34 cellular contexts compared by ENCODE assay signal in genomic region chr15:39701988-39702387, GRCh38.
"Had no signal": no experiment of that assay in that cellular context is flagged by ENCODE, and none has a peak within 500 bp of the region (broad histone marks: within the 10 kb centered on the region; RNA-seq: fewer than 3 reads in every experiment).

No MANE protein-coding gene starts in this region.

- FAIRE-seq: astrocyte, colon, endometrium, endothelial cell of umbilical vein had no signal

- H3K36me3 Mint-ChIP-seq: activated CD4-positive, alpha-beta memory T cell treated with anti-CD3 and anti-CD28 coated beads for 36 hours; activated CD8-positive, alpha-beta memory T cell treated with anti-CD3 and anti-CD28 coated beads, Interleukin-2, amount 10 ng/mL, durations not matched to agents 7 days and 5 days; activated naive CD4-positive, alpha-beta T cell treated with anti-CD3 and anti-CD28 coated beads, Interleukin-2, amount 50 U/mL, for 24 hours; activated naive CD8-positive, alpha-beta T cell treated with anti-CD3 and anti-CD28 coated beads, Interleukin-2, amount 10 ng/mL, durations not matched to agents 7 days and 5 days had no signal

- H3K4me1 Mint-ChIP-seq: activated CD4-positive, alpha-beta T cell treated with anti-CD3 and anti-CD28 coated beads for 36 hours; activated CD4-positive, alpha-beta T cell treated with anti-CD3 and anti-CD28 coated beads, Interleukin-2, amount 10 ng/mL, durations not matched to agents 24 days and 14 days; activated CD8-positive, alpha-beta memory T cell treated with anti-CD3 and anti-CD28 coated beads, Interleukin-2, amount 10 ng/mL, durations not matched to agents 7 days and 5 days; activated naive CD4-positive, alpha-beta T cell treated with anti-CD3 and anti-CD28 coated beads, Interleukin-2, amount 50 U/mL, for 24 hours; activated naive CD8-positive, alpha-beta T cell treated with anti-CD3 and anti-CD28 coated beads, Interleukin-2, amount 10 ng/mL, durations not matched to agents 7 days and 5 days had no signal

- H3K27ac Mint-ChIP-seq: activated CD4-positive, alpha-beta memory T cell treated with anti-CD3 and anti-CD28 coated beads for 36 hours; activated CD4-positive, alpha-beta T cell treated with anti-CD3 and anti-CD28 coated beads for 36 hours; activated CD4-positive, alpha-beta T cell treated with anti-CD3 and anti-CD28 coated beads, Interleukin-2, amount 10 ng/mL, durations not matched to agents 24 days and 14 days; activated CD8-positive, alpha-beta memory T cell treated with anti-CD3 and anti-CD28 coated beads, Interleukin-2, amount 10 ng/mL, durations not matched to agents 7 days and 5 days; activated CD8-positive, alpha-beta T cell treated with anti-CD3 and anti-CD28 coated beads, Interleukin-2, amount 10 ng/mL, durations not matched to agents 7 days and 5 days; activated naive CD4-positive, alpha-beta T cell treated with anti-CD3 and anti-CD28 coated beads for 36 hours; activated naive CD4-positive, alpha-beta T cell treated with anti-CD3 and anti-CD28 coated beads, Interleukin-2, amount 50 U/mL, for 24 hours; activated naive CD8-positive, alpha-beta T cell treated with anti-CD3 and anti-CD28 coated beads, Interleukin-2, amount 10 ng/mL, durations not matched to agents 7 days and 5 days; activated T-helper 1 cell treated with anti-CD3 and anti-CD28 coated beads, Interleukin-12 subunit alpha, Interleukin-12 subunit beta, Interleukin-2, Interleukin-4 antibody, amounts not matched to agents 30 ng/mL and 10 ng/mL and 1 ng/mL, durations not matched to agents 14 hours and 24 hours and 36 hours; activated T-helper 2 cell treated with anti-CD3 and anti-CD28 coated beads, Interferon-gamma antibody, Interleukin-2, Interleukin-4, amounts not matched to agents 10 μg/mL and 5 μg/mL and 100 μg/mL, durations not matched to agents 14 hours and 24 hours and 36 hours; effector memory CD8-positive, alpha-beta T cell had no signal

- H3K27me3 Mint-ChIP-seq: activated CD4-positive, alpha-beta memory T cell treated with anti-CD3 and anti-CD28 coated beads for 36 hours; activated CD4-positive, alpha-beta T cell treated with anti-CD3 and anti-CD28 coated beads for 36 hours; activated naive CD4-positive, alpha-beta T cell treated with anti-CD3 and anti-CD28 coated beads, Interleukin-2, amount 50 U/mL, for 24 hours; effector memory CD8-positive, alpha-beta T cell had no signal

- H3K9me3 Mint-ChIP-seq: activated CD4-positive, alpha-beta memory T cell treated with anti-CD3 and anti-CD28 coated beads for 36 hours; activated CD4-positive, alpha-beta T cell treated with anti-CD3 and anti-CD28 coated beads, Interleukin-2, amount 10 ng/mL, durations not matched to agents 24 days and 14 days; activated naive CD4-positive, alpha-beta T cell treated with anti-CD3 and anti-CD28 coated beads for 36 hours; activated naive CD4-positive, alpha-beta T cell treated with anti-CD3 and anti-CD28 coated beads, Interleukin-2, amount 50 U/mL, for 24 hours; activated naive CD8-positive, alpha-beta T cell treated with anti-CD3 and anti-CD28 coated beads, Interleukin-2, amount 10 ng/mL, durations not matched to agents 7 days and 5 days; activated T-helper 1 cell treated with anti-CD3 and anti-CD28 coated beads, Interleukin-12 subunit alpha, Interleukin-12 subunit beta, Interleukin-2, Interleukin-4 antibody, amounts not matched to agents 30 ng/mL and 10 ng/mL and 1 ng/mL, durations not matched to agents 14 hours and 24 hours and 36 hours; activated T-helper 2 cell treated with anti-CD3 and anti-CD28 coated beads, Interferon-gamma antibody, Interleukin-2, Interleukin-4, amounts not matched to agents 10 μg/mL and 5 μg/mL and 100 μg/mL, durations not matched to agents 14 hours and 24 hours and 36 hours; effector memory CD8-positive, alpha-beta T cell had no signal

- DNase-seq: activated CD4-positive, alpha-beta memory T cell treated with anti-CD3 and anti-CD28 coated beads for 36 hours; activated CD4-positive, alpha-beta T cell treated with anti-CD3 and anti-CD28 coated beads for 36 hours; activated CD4-positive, alpha-beta T cell treated with anti-CD3 and anti-CD28 coated beads, Interleukin-2, amount 10 ng/mL, durations not matched to agents 24 days and 14 days; activated CD4-positive, CD25-positive, alpha-beta regulatory T cell; activated CD4-positive, CD25-positive, alpha-beta regulatory T cell treated with anti-CD3 and anti-CD28 coated beads, Interleukin-2, amount 50 U/mL, for 72 hours; activated CD8-positive, alpha-beta memory T cell treated with anti-CD3 and anti-CD28 coated beads, Interleukin-2, amount 10 ng/mL, durations not matched to agents 7 days and 5 days; activated CD8-positive, alpha-beta memory T cell treated with anti-CD3 and anti-CD28 coated beads, Interleukin-2, amount 50 U/mL, for 4 hours; activated CD8-positive, alpha-beta T cell treated with anti-CD3 and anti-CD28 coated beads, Interleukin-2, amount 10 ng/mL, durations not matched to agents 7 days and 5 days; activated effector memory CD4-positive, alpha-beta T cell treated with anti-CD3 and anti-CD28 coated beads, Interleukin-2, amount 50 U/mL, for 16 hours; activated naive CD4-positive, alpha-beta T cell treated with anti-CD3 and anti-CD28 coated beads for 36 hours; activated naive CD8-positive, alpha-beta T cell treated with anti-CD3 and anti-CD28 coated beads, Interleukin-2, amount 10 ng/mL, durations not matched to agents 7 days and 5 days; activated T-cell treated with anti-CD3 and anti-CD28 coated beads, Interleukin-2, amount 50 U/mL, for 1 hour; activated T-cell treated with anti-CD3 and anti-CD28 coated beads, Interleukin-2, amount 50 U/mL, for 48 hours; amniotic stem cell; anterior cingulate cortex; brain microvascular endothelial cell; caudate nucleus; cortex of kidney; dermis blood vessel endothelial cell; effector CD4-positive, alpha-beta T cell; effector memory CD8-positive, alpha-beta T cell; esophagus squamous epithelium; foreskin melanocyte; heart right ventricle; T-helper 2 cell had no signal

- H3K4me1 ChIP-seq: esophagus squamous epithelium, gastroesophageal sphincter, heart right ventricle had no signal

- H3K9me3 ChIP-seq: esophagus squamous epithelium, gastroesophageal sphincter, heart right ventricle had no signal

- H3K4me3 ChIP-seq: esophagus squamous epithelium, gastroesophageal sphincter, heart right ventricle had no signal

- H3K4me3 Mint-ChIP-seq: activated CD4-positive, alpha-beta memory T cell treated with anti-CD3 and anti-CD28 coated beads for 36 hours; activated CD4-positive, alpha-beta T cell treated with anti-CD3 and anti-CD28 coated beads for 36 hours; activated CD4-positive, alpha-beta T cell treated with anti-CD3 and anti-CD28 coated beads, Interleukin-2, amount 10 ng/mL, durations not matched to agents 24 days and 14 days; activated CD8-positive, alpha-beta memory T cell treated with anti-CD3 and anti-CD28 coated beads, Interleukin-2, amount 10 ng/mL, durations not matched to agents 7 days and 5 days; activated CD8-positive, alpha-beta T cell treated with anti-CD3 and anti-CD28 coated beads, Interleukin-2, amount 10 ng/mL, durations not matched to agents 7 days and 5 days; activated naive CD4-positive, alpha-beta T cell treated with anti-CD3 and anti-CD28 coated beads for 36 hours; activated naive CD4-positive, alpha-beta T cell treated with anti-CD3 and anti-CD28 coated beads, Interleukin-2, amount 50 U/mL, for 24 hours; activated naive CD8-positive, alpha-beta T cell treated with anti-CD3 and anti-CD28 coated beads, Interleukin-2, amount 10 ng/mL, durations not matched to agents 7 days and 5 days; activated T-helper 1 cell treated with anti-CD3 and anti-CD28 coated beads, Interleukin-12 subunit alpha, Interleukin-12 subunit beta, Interleukin-2, Interleukin-4 antibody, amounts not matched to agents 30 ng/mL and 10 ng/mL and 1 ng/mL, durations not matched to agents 14 hours and 24 hours and 36 hours; effector memory CD8-positive, alpha-beta T cell had no signal

- H3K27me3 ChIP-seq: brain microvascular endothelial cell, esophagus squamous epithelium, gastroesophageal sphincter, heart right ventricle had no signal

- H3K27ac ChIP-seq: brain microvascular endothelial cell, epithelial cell of prostate, esophagus squamous epithelium, gastroesophageal sphincter, heart right ventricle had no signal

- H3K36me3 ChIP-seq: brain microvascular endothelial cell, esophagus squamous epithelium, gastroesophageal sphincter, heart right ventricle had no signal
